Comparison of ENCODE assay signal across 16 cellular contexts in genomic region chr5:1881731-1882336, GRCh38. TPM values are rescaled to one million over a fixed set of nuclear protein-coding genes. Genes with fewer than 3 reads are reported as not detected.
DNase-seq lines count a peak whose midpoint lies in the region; TF ChIP-seq lines count a peak whose summit lies in the region.
"Had no signal": no experiment of that assay in that cellular context is flagged by ENCODE, and none has a peak within 500 bp of the region (broad histone marks: within the 10 kb centered on the region; RNA-seq: fewer than 3 reads in every experiment).

No MANE protein-coding gene starts in this region.

- H3K9me3 ChIP-seq in HUES6 (ENCODE audit: control insufficient read depth, insufficient read depth, low read depth, low read length) (no peaks in the 10 kb centered on the region), esophagus muscularis mucosa (no peaks in the 10 kb centered on the region), neural progenitor cell (ENCODE audit: low read depth) (no peaks in the 10 kb centered on the region), uterus (no peaks in the 10 kb centered on the region)
- H3K9me3 ChIP-seq: pancreas had no signal

- no peak overlapping the region for H3K27ac Mint-ChIP-seq in neural progenitor cell
- H3K27ac Mint-ChIP-seq in type B pancreatic cell: no peak overlapping the region

- intact Hi-C loops in esophagus muscularis mucosa (cut with DNase I): no loop called here
- intact Hi-C loops in uterus (cut with DNase I; ENCODE audit: low total_unique reads): no loop called here

- TF ChIP-seq POLR2A in esophagus muscularis mucosa (IDR thresholded peaks at IDR 0.05; ENCODE audit: low read depth) (no peak), uterus (IDR thresholded peaks at IDR 0.05) (no peak)

- H3K4me3 ChIP-seq in HUES6 (ENCODE audit: low read depth, low read length) (peak overlapping the region; percentile 60), esophagus muscularis mucosa (peak overlapping the region in 3 of 4 donors; percentile 36 to 46 (median 42)), neural progenitor cell (peak overlapping the region; percentile 24), foreskin fibroblast (ENCODE audit: low read depth in 1 of 2, low read length in 2 of 2) (no peak overlapping the region), uterus (no peak overlapping the region)

- H4K20me1 ChIP-seq in neural progenitor cell (ENCODE audit: low read depth): peaks cover 97% of the 10 kb centered on the region

- DNase-seq in esophagus muscularis mucosa (ENCODE audit: extremely low spot score) (no peak), neural progenitor cell (ENCODE audit: low spot score) (peak; percentile 52), foreskin fibroblast (no peak), uterus (no peak), NCI-H2171 treated with DMSO at 0.1 percent for 48 hours (lab: John Stamatoyannopoulos, UW) (no peak), type B pancreatic cell (ENCODE audit: extremely low spot score, unreplicated experiment) (no peak)
- DNase-seq: NCI-H1694; stimulated activated CD4-positive, alpha-beta T cell treated with anti-CD3 and anti-CD28 coated beads, Interleukin-15, amount 100 ng/mL, for 24 hours; substantia nigra had no signal

- WGBS in esophagus muscularis mucosa: 10% methylated on average over 36 of the region's 59 CpGs

- peaks cover 14% of the 10 kb centered on the region for H3K4me1 Mint-ChIP-seq in neural progenitor cell
- peaks cover 4% of the 10 kb centered on the region for H3K4me1 Mint-ChIP-seq in type B pancreatic cell (ENCODE audit: unreplicated experiment)

- H3K27me3 Mint-ChIP-seq in neural progenitor cell (ENCODE audit: insufficient read depth, low read depth) (peaks cover 64% of the 10 kb centered on the region), type B pancreatic cell (peaks cover 71% of the 10 kb centered on the region)

- TF ChIP-seq EP300 in esophagus muscularis mucosa (IDR thresholded peaks at IDR 0.05): no peak

- H3K27me3 ChIP-seq in HUES6 (ENCODE audit: control insufficient read depth, insufficient read depth, low read length): peaks cover 100% of the 10 kb centered on the region
- peaks cover 12 to 100% (median 95%) of the 10 kb centered on the region in 4 donors for H3K27me3 ChIP-seq in esophagus muscularis mucosa
- H3K27me3 ChIP-seq in neural progenitor cell: peaks cover 100% of the 10 kb centered on the region
- H3K27me3 ChIP-seq in uterus: peaks cover 16 to 64% of the 10 kb centered on the region in 2 donors

- H3K36me3 Mint-ChIP-seq in neural progenitor cell: no peaks in the 10 kb centered on the region
- peaks cover 3% of the 10 kb centered on the region for H3K36me3 Mint-ChIP-seq in type B pancreatic cell

- no peak overlapping the region for H2AFZ ChIP-seq in neural progenitor cell (replicated peaks)

- H3K4me1 ChIP-seq in HUES6 (ENCODE audit: control insufficient read depth, insufficient read depth, low read length) (peaks cover 46% of the 10 kb centered on the region), esophagus muscularis mucosa (peaks cover 23 to 81% (median 51%) of the 10 kb centered on the region in 4 donors), neural progenitor cell (peaks cover 22% of the 10 kb centered on the region), uterus (peaks cover 0 to 24% of the 10 kb centered on the region in 2 donors)

- TF ChIP-seq CTCF in C4-2B (conservative IDR thresholded peaks at IDR 0.05) (no peak), esophagus muscularis mucosa (IDR thresholded peaks at IDR 0.05) (no peak), neural progenitor cell (IDR thresholded peaks at IDR 0.05) (no peak), foreskin fibroblast (IDR thresholded peaks at IDR 0.05; ENCODE audit: low read depth, low read length) (no peak), uterus (IDR thresholded peaks at IDR 0.05) (no peak), type B pancreatic cell (conservative IDR thresholded peaks at IDR 0.05) (no peak)

- H3F3A ChIP-seq in neural progenitor cell (ENCODE audit: low read depth): peaks cover 7% of the 10 kb centered on the region

- no peak overlapping the region for H3K9ac ChIP-seq in HUES6 (ENCODE audit: low read length)
- H3K9ac ChIP-seq in neural progenitor cell: no peak overlapping the region
- H3K9ac ChIP-seq: BLaER1 treated with 17β-estradiol and CSF1 and Interleukin-3, amounts not matched to agents 10 nM and 100 nM had no signal

- H3K4me3 Mint-ChIP-seq in neural progenitor cell (no peak overlapping the region), type B pancreatic cell (no peak overlapping the region)

- H3K36me3 ChIP-seq in HUES6 (ENCODE audit: control insufficient read depth, insufficient read depth, low read length) (no peaks in the 10 kb centered on the region), esophagus muscularis mucosa (peaks cover 0 to 21% (median 0%) of the 10 kb centered on the region in 4 donors), neural progenitor cell (no peaks in the 10 kb centered on the region), uterus (no peaks in the 10 kb centered on the region)
- H3K36me3 ChIP-seq: BLaER1 treated with 17β-estradiol and CSF1 and Interleukin-3, amounts not matched to agents 10 nM and 100 nM; pancreas had no signal

- H3K9me3 Mint-ChIP-seq in neural progenitor cell (peaks cover 10% of the 10 kb centered on the region), type B pancreatic cell (no peaks in the 10 kb centered on the region)

- no peaks in the 10 kb centered on the region for H3K79me2 ChIP-seq in neural progenitor cell (ENCODE audit: low read depth)

- peak overlapping the region; percentile 71 for H3K4me2 ChIP-seq in neural progenitor cell

- peak overlapping the region; percentile 98 for H3K27ac ChIP-seq in C4-2B
- H3K27ac ChIP-seq in HUES6 (ENCODE audit: low read depth, low read length): no peak overlapping the region
- no peak overlapping the region for H3K27ac ChIP-seq in esophagus muscularis mucosa (replicated peaks in 1 of 4)
- no peak overlapping the region for H3K27ac ChIP-seq in neural progenitor cell
- no peak overlapping the region for H3K27ac ChIP-seq in uterus
- H3K27ac ChIP-seq: BLaER1 treated with 17β-estradiol and CSF1 and Interleukin-3, amounts not matched to agents 10 nM and 100 nM; pancreas had no signal

RNA-seq across cellular contexts. Expression of gene IRX4, which starts 0.9 kb away (rescaled TPM):
- total RNA-seq in esophagus muscularis mucosa (not detected), neural progenitor cell (ENCODE audit: low replicate concordance) (not detected in 2 replicates), uterus (not detected), type B pancreatic cell (ENCODE audit: low replicate concordance) (1.6 and 6.0 TPM in 2 replicates)
- total RNA-seq: epithelial cell of proximal tubule; LHCN-M2; pancreas; T-helper 1 cell treated with Interleukin-12 subunit alpha and Interleukin-12 subunit beta and Interleukin-4 antibody, amounts not matched to agents 30 ng/mL and 1 ng/mL, for 36 hours had no signal

Comparison
In these comparisons a context has a peak if more than half of its experiments do, and no peak if none do; other contexts are left out.
1. H3K4me3 ChIP-seq: peak in HUES6 (single experiment), esophagus muscularis mucosa (3 of 4) and neural progenitor cell (single experiment); none in foreskin fibroblast (0 of 2) and uterus (0 of 2).